Comparison of ENCODE assay signal across 25 cellular contexts in genomic region chr11:130545449-130546072, GRCh38.
"Had no signal": no experiment of that assay in that cellular context is flagged by ENCODE, and none has a peak within 500 bp of the region (broad histone marks: within the 10 kb centered on the region; RNA-seq: fewer than 3 reads in every experiment).

No MANE protein-coding gene starts in this region.

- ATAC-seq: effector memory CD8-positive, alpha-beta T cell; left colon; left ventricle myocardium superior; lower lobe of right lung; naive thymus-derived CD8-positive, alpha-beta T cell; upper lobe of right lung had no signal

- H3K27me3 ChIP-seq: esophagus muscularis mucosa, heart right ventricle, neutrophil, suprapubic skin, transverse colon, upper lobe of right lung, uterus had no signal

- H3K36me3 ChIP-seq: esophagus muscularis mucosa, heart right ventricle, lower lobe of right lung, neutrophil, spleen, suprapubic skin, transverse colon, upper lobe of right lung, uterus had no signal

- H3K27ac ChIP-seq: epithelial cell of prostate, esophagus muscularis mucosa, heart right ventricle, lower lobe of right lung, neutrophil, parathyroid adenoma, skin epidermis, spleen, suprapubic skin, transverse colon, upper lobe of right lung, uterus had no signal

- H3K4me3 ChIP-seq: esophagus muscularis mucosa, heart right ventricle, lower lobe of right lung, skin epidermis, spleen, suprapubic skin, transverse colon, upper lobe of right lung, uterus had no signal

- H3K9me3 ChIP-seq: esophagus muscularis mucosa, lower lobe of right lung, neutrophil, spleen, suprapubic skin, transverse colon, upper lobe of right lung, uterus had no signal

- DNase-seq: cerebellar nuclear complex; cortex of kidney; effector memory CD8-positive, alpha-beta T cell; foreskin melanocyte; glutamatergic neuron; heart right ventricle; hippocampal formation; left colon; left ventricle myocardium superior; lower lobe of right lung; naive thymus-derived CD8-positive, alpha-beta T cell; stimulated activated CD4-positive, alpha-beta T cell treated with anti-CD3 and anti-CD28 coated beads, Interleukin-15, amount 100 ng/mL, for 24 hours; stimulated activated CD4-positive, alpha-beta T cell treated with anti-CD3 and anti-CD28 coated beads, Interleukin-2, amount 100 ng/mL, for 48 hours; stimulated activated naive CD4-positive, alpha-beta T cell; stimulated activated naive CD8-positive, alpha-beta T cell treated with anti-CD3 and anti-CD28 coated beads, Interleukin-15, amount 100 ng/mL, for 72 hours; transverse colon; upper lobe of right lung; uterus had no signal

- H3K4me1 ChIP-seq: esophagus muscularis mucosa, parathyroid adenoma, spleen, suprapubic skin, transverse colon, uterus had no signal
